In genomic region chr1:202702088-202702487, GRCh38 we compare ENCODE assay signal across 14 cellular contexts. TPM values are rescaled to one million over a fixed set of nuclear protein-coding genes. Genes with fewer than 3 reads are reported as not detected.
DNase-seq lines count a peak whose midpoint lies in the region; ATAC-seq and TF ChIP-seq lines count a peak whose summit lies in the region.
"Had no signal": no experiment of that assay in that cellular context is flagged by ENCODE, and none has a peak within 500 bp of the region (broad histone marks: within the 10 kb centered on the region; RNA-seq: fewer than 3 reads in every experiment).

No MANE protein-coding gene starts in this region.

- peaks cover 37% of the 10 kb centered on the region for H3K27me3 Mint-ChIP-seq in neural progenitor cell (ENCODE audit: insufficient read depth, low read depth)

- H3K4me3 ChIP-seq in HEK293 (ENCODE audit: low read depth, low read length) (no peak overlapping the region), neural progenitor cell (no peak overlapping the region), upper lobe of right lung (no peak overlapping the region)

- peaks cover 12% of the 10 kb centered on the region for H3K4me1 Mint-ChIP-seq in neural progenitor cell

- no peaks in the 10 kb centered on the region for H3K79me2 ChIP-seq in neural progenitor cell (ENCODE audit: low read depth)

- no peak overlapping the region for H3K9ac ChIP-seq in neural progenitor cell

- no peak overlapping the region for H2AFZ ChIP-seq in neural progenitor cell (replicated peaks)

- TF ChIP-seq CTCF in HEK293 (tag by site-specific recombination; IDR thresholded peaks at IDR 0.05): no peak
- no peak for TF ChIP-seq CTCF in neural progenitor cell (IDR thresholded peaks at IDR 0.05)
- no peak for TF ChIP-seq CTCF in upper lobe of right lung (IDR thresholded peaks at IDR 0.05)

- no peak overlapping the region for H3K4me3 Mint-ChIP-seq in neural progenitor cell
- H3K4me3 Mint-ChIP-seq: CD4-positive, alpha-beta T cell had no signal

- POLR2A ChIA-PET in HEK293 (lab: Yijun Ruan, JAX): no interaction called here

- no peak overlapping the region for H3K27ac Mint-ChIP-seq in neural progenitor cell
- H3K27ac Mint-ChIP-seq: CD4-positive, alpha-beta T cell had no signal

- no peaks in the 10 kb centered on the region for H3K36me3 ChIP-seq in HEK293 (ENCODE audit: control insufficient read depth in 2 of 2, insufficient read depth in 1 of 2, low read length in 2 of 2)
- no peaks in the 10 kb centered on the region for H3K36me3 ChIP-seq in neural progenitor cell
- H3K36me3 ChIP-seq in upper lobe of right lung: no peaks in the 10 kb centered on the region

- peaks cover 40% of the 10 kb centered on the region for H3K27me3 ChIP-seq in neural progenitor cell
- H3K27me3 ChIP-seq in upper lobe of right lung: peaks cover 41% of the 10 kb centered on the region

- H3K9me3 ChIP-seq in HEK293 (ENCODE audit: control insufficient read depth, insufficient read depth, low read depth, low read length) (no peaks in the 10 kb centered on the region), neural progenitor cell (ENCODE audit: low read depth) (no peaks in the 10 kb centered on the region), upper lobe of right lung (no peaks in the 10 kb centered on the region)
- H3K9me3 ChIP-seq: Caco-2 had no signal

- peak; percentile 42 for DNase-seq in NCI-H82 treated with DMSO at 0.1 percent for 48 hours (lab: John Stamatoyannopoulos, UW; ENCODE audit: unreplicated experiment)
- DNase-seq in neural progenitor cell (ENCODE audit: low spot score): peak; percentile 39
- peak; percentile 39 for DNase-seq in upper lobe of right lung
- no peak for DNase-seq in sciatic nerve (ENCODE audit: low spot score)
- DNase-seq: ACHN; Caco-2; CD4-positive, alpha-beta T cell; GOT3; H7 had no signal

- H3F3A ChIP-seq in neural progenitor cell (ENCODE audit: low read depth): no peaks in the 10 kb centered on the region

- H3K4me1 ChIP-seq in HEK293 (ENCODE audit: control insufficient read depth, insufficient read depth, low read length) (no peaks in the 10 kb centered on the region), neural progenitor cell (peaks cover 5% of the 10 kb centered on the region), upper lobe of right lung (no peaks in the 10 kb centered on the region)
- H3K4me1 ChIP-seq: Caco-2 had no signal

- H3K9me3 Mint-ChIP-seq in neural progenitor cell: no peaks in the 10 kb centered on the region
- H3K9me3 Mint-ChIP-seq: CD4-positive, alpha-beta T cell had no signal

- no peaks in the 10 kb centered on the region for H4K20me1 ChIP-seq in neural progenitor cell (ENCODE audit: low read depth)

- ATAC-seq in upper lobe of right lung: no peak
- ATAC-seq in HG02763 (IDR thresholded peaks at IDR 0.05; ENCODE audit: unreplicated experiment): no peak
- no peak for ATAC-seq in activated CD4-positive, CD25-positive, alpha-beta regulatory T cell treated with anti-CD3 and anti-CD28 coated beads, Interleukin-2, amount 50 U/mL, for 24 hours
- no peak for ATAC-seq in sciatic nerve
- ATAC-seq: HCT116 had no signal

- intact Hi-C loops in upper lobe of right lung (cut with DNase I) (no loop called here), sciatic nerve (cut with DNase I) (no loop called here)

- H3K27ac ChIP-seq in HEK293 (ENCODE audit: extremely low read depth, low read depth, low read length) (no peak overlapping the region), neural progenitor cell (no peak overlapping the region), upper lobe of right lung (no peak overlapping the region)
- H3K27ac ChIP-seq: C4-2B had no signal

- H3K4me2 ChIP-seq in neural progenitor cell: no peak overlapping the region

- H3K36me3 Mint-ChIP-seq in neural progenitor cell: no peaks in the 10 kb centered on the region

- CTCF ChIA-PET in HEK293 (lab: Yijun Ruan, JAX): interaction anchor here (0.7 kb wide), 1 partner anchor 201 kb away, joined by 3 read pairs; no protein-coding TSS in a partner anchor

TF ChIP-seq in HEK293, 187 proteins besides CTCF, POLR2A, EP300 and RAD21:
- peak; percentile 65 for TF ChIP-seq GLIS1 (tag by site-specific recombination; IDR thresholded peaks at IDR 0.05)
- no peak for TF ChIP-seq ZNF157 (tag by site-specific recombination; IDR thresholded peaks at IDR 0.05)
- TF ChIP-seq ZIC2 (tag by site-specific recombination; IDR thresholded peaks at IDR 0.05): peak; percentile 97

RNA-seq across cellular contexts. Expression of gene SYT2, which starts 8.2 kb away (rescaled TPM):
- total RNA-seq in neural progenitor cell (ENCODE audit: low replicate concordance) (0.26 and 0.37 TPM in 2 replicates), upper lobe of right lung (0.06 TPM), sciatic nerve (not detected)
- total RNA-seq: CD4-positive, alpha-beta T cell had no signal
